18 cellular contexts compared by ENCODE assay signal in genomic region chr12:91104812-91105466, GRCh38. TPM values are rescaled to one million over a fixed set of nuclear protein-coding genes. Genes with fewer than 3 reads are reported as not detected.
DNase-seq lines count a peak whose midpoint lies in the region; ATAC-seq, FAIRE-seq and TF ChIP-seq lines count a peak whose summit lies in the region.
"Had no signal": no experiment of that assay in that cellular context is flagged by ENCODE, and none has a peak within 500 bp of the region (broad histone marks: within the 10 kb centered on the region; RNA-seq: fewer than 3 reads in every experiment).

No MANE protein-coding gene starts in this region.

- TF ChIP-seq CTCF in GM12865 (IDR thresholded peaks at IDR 0.05; ENCODE audit: insufficient read depth, low read depth, low read length, missing control alignments): no peak

- peak; percentile 30 for DNase-seq in GM12865 (ENCODE audit: low read depth)
- no peak for DNase-seq in AG08395 (ENCODE audit: low spot score)
- DNase-seq in epidermal melanocyte (ENCODE audit: insufficient read length, low spot score): no peak
- DNase-seq: activated B cell treated with CpG ODN at 0.5 μM for 24 hours; activated T-cell treated with anti-CD3 and anti-CD28 coated beads, Interleukin-2, amount 50 U/mL, for 1 hour; effector memory CD4-positive, alpha-beta T cell; GOT3; NCI-H526; stimulated activated CD8-positive, alpha-beta memory T cell treated with anti-CD3 and anti-CD28 coated beads, Interleukin-4, amount 100 ng/mL, for 48 hours had no signal

- H3K4me3 ChIP-seq in GM12865 (ENCODE audit: low read depth, low read length): no peak overlapping the region
- H3K4me3 ChIP-seq: ascending aorta, lung had no signal

- ATAC-seq in GM19468 (IDR thresholded peaks at IDR 0.05; ENCODE audit: extremely low read depth, unreplicated experiment): peak; percentile 76
- ATAC-seq in HG02938 (IDR thresholded peaks at IDR 0.05; ENCODE audit: unreplicated experiment): peak; percentile 65
- no peak for ATAC-seq in esophagus mucosa
- no peak for ATAC-seq in GM19467 (IDR thresholded peaks at IDR 0.05; ENCODE audit: unreplicated experiment)
- ATAC-seq: SK-N-SH treated with all-trans-retinoic acid at 6 μM for 48 hours had no signal

- peak; percentile 85 for FAIRE-seq in TTC549 (lab: Jason Lieb, UNC)

RNA-seq across cellular contexts. Expression of gene LUM, which starts 6.4 kb away (rescaled TPM):
- total RNA-seq in esophagus mucosa: 8.4 TPM
- total RNA-seq: activated B cell treated with CpG ODN at 0.5 μM for 24 hours had no signal

RNA-seq across cellular contexts. Expression of gene KERA, which starts 47.1 kb away (rescaled TPM):
- not detected for total RNA-seq in esophagus mucosa
- total RNA-seq: activated B cell treated with CpG ODN at 0.5 μM for 24 hours, ascending aorta, glomerular endothelial cell had no signal

Comparison
In these comparisons a context has a peak if more than half of its experiments do, and no peak if none do; other contexts are left out.
1. ATAC-seq: peak in GM19468 (single experiment) and HG02938 (single experiment); none in esophagus mucosa (single experiment) and GM19467 (single experiment).